In genomic region chr6:89082439-89082838, GRCh38 we compare ENCODE assay signal across 8 cellular contexts. TPM values are rescaled to one million over a fixed set of nuclear protein-coding genes. Genes with fewer than 3 reads are reported as not detected.
DNase-seq lines count a peak whose midpoint lies in the region; ATAC-seq and TF ChIP-seq lines count a peak whose summit lies in the region.

No MANE protein-coding gene starts in this region.

- H3K36me3 Mint-ChIP-seq in activated CD4-positive, alpha-beta memory T cell treated with anti-CD3 and anti-CD28 coated beads, Interleukin-2, amount 10 ng/mL, durations not matched to agents 7 days and 5 days (ENCODE audit: low read depth): peaks cover 49% of the 10 kb centered on the region

- no peaks in the 10 kb centered on the region for H3K9me3 ChIP-seq in hepatocyte (ENCODE audit: low read depth)
- no peaks in the 10 kb centered on the region for H3K9me3 ChIP-seq in skeletal muscle satellite cell (replicated peaks; ENCODE audit: low read length)

- no peaks in the 10 kb centered on the region for H3K36me3 ChIP-seq in hepatocyte (replicated peaks; ENCODE audit: insufficient read depth, low read depth)
- peaks cover 31% of the 10 kb centered on the region for H3K36me3 ChIP-seq in skeletal muscle satellite cell (ENCODE audit: insufficient read depth, low read length)

- peaks cover 56% of the 10 kb centered on the region for H4K20me1 ChIP-seq in hepatocyte (ENCODE audit: insufficient read depth, poor library complexity, severe bottlenecking)

- no peaks in the 10 kb centered on the region for H3K9me2 ChIP-seq in hepatocyte (replicated peaks; ENCODE audit: insufficient read depth)

- no peak overlapping the region for H2AFZ ChIP-seq in hepatocyte

- CTCF ChIA-PET in activated CD4-positive, alpha-beta memory T cell treated with anti-CD3 and anti-CD28 coated beads, Interleukin-2, amount 10 ng/mL, durations not matched to agents 7 days and 5 days (lab: Charles Lee): interaction anchor here (0.9 to 2.0 kb wide), 3 partner anchors 10 to 289 kb away, joined by 3 to 8 read pairs (median 5); no protein-coding TSS in a partner anchor

- H3K4me1 ChIP-seq in hepatocyte (ENCODE audit: insufficient read depth) (peaks cover 21% of the 10 kb centered on the region), skeletal muscle satellite cell (ENCODE audit: control insufficient read depth, insufficient read depth, low read length) (peaks cover 19% of the 10 kb centered on the region)

- TF ChIP-seq CTCF in GM13977 (IDR thresholded peaks at IDR 0.05; ENCODE audit: extremely low read depth, insufficient read depth, missing control alignments) (no peak), hepatocyte (IDR thresholded peaks at IDR 0.05; ENCODE audit: poor library complexity) (no peak)

- peak overlapping the region; percentile 82 for H3K4me3 Mint-ChIP-seq in activated CD4-positive, alpha-beta memory T cell treated with anti-CD3 and anti-CD28 coated beads, Interleukin-2, amount 10 ng/mL, durations not matched to agents 7 days and 5 days

- H3K79me2 ChIP-seq in hepatocyte: peaks cover 54% of the 10 kb centered on the region

- DNase-seq in A172 (ENCODE audit: low spot score): peak; percentile 9
- DNase-seq in GM13977 (ENCODE audit: low spot score): peak; percentile 31
- no peak for DNase-seq in activated CD4-positive, alpha-beta memory T cell treated with anti-CD3 and anti-CD28 coated beads, Interleukin-2, amount 10 ng/mL, durations not matched to agents 7 days and 5 days
- DNase-seq in hepatocyte (ENCODE audit: low spot score): peak; percentile 32
- DNase-seq in NCI-H1694 treated with DMSO at 0.1 percent for 48 hours (lab: John Stamatoyannopoulos, UW): no peak
- DNase-seq in NCI-H2196 (lab: John Stamatoyannopoulos, UW; ENCODE audit: unreplicated experiment): no peak

- H3K27ac Mint-ChIP-seq in activated CD4-positive, alpha-beta memory T cell treated with anti-CD3 and anti-CD28 coated beads, Interleukin-2, amount 10 ng/mL, durations not matched to agents 7 days and 5 days: peak overlapping the region; percentile 78

- H3K27ac ChIP-seq in hepatocyte: peak overlapping the region; percentile 100

- in situ Hi-C loops in GM13977 (cut with MboI; ENCODE audit: low pct_unique_long_range_greater_than_20kb, low sequenced_read_pairs, unreplicated experiment): no loop called here

- H3K27me3 Mint-ChIP-seq in activated CD4-positive, alpha-beta memory T cell treated with anti-CD3 and anti-CD28 coated beads, Interleukin-2, amount 10 ng/mL, durations not matched to agents 7 days and 5 days: no peaks in the 10 kb centered on the region

- H3K4me1 Mint-ChIP-seq in activated CD4-positive, alpha-beta memory T cell treated with anti-CD3 and anti-CD28 coated beads, Interleukin-2, amount 10 ng/mL, durations not matched to agents 7 days and 5 days: peaks cover 34% of the 10 kb centered on the region

- H3K9me3 Mint-ChIP-seq in activated CD4-positive, alpha-beta memory T cell treated with anti-CD3 and anti-CD28 coated beads, Interleukin-2, amount 10 ng/mL, durations not matched to agents 7 days and 5 days: no peaks in the 10 kb centered on the region

- H3K4me2 ChIP-seq in hepatocyte: peak overlapping the region; percentile 79
- H3K4me2 ChIP-seq in skeletal muscle satellite cell (ENCODE audit: low read length): peak overlapping the region; percentile 87

- H3K4me3 ChIP-seq in hepatocyte: peak overlapping the region; percentile 66
- peak overlapping the region; percentile 97 for H3K4me3 ChIP-seq in skeletal muscle satellite cell (ENCODE audit: low read length)

- WGBS in hepatocyte (ENCODE audit: low lambda C conversion rate, missing lambda C conversion rate): under 1% methylated on average over 11 of the region's 11 CpGs

- POLR2A ChIA-PET in activated CD4-positive, alpha-beta memory T cell treated with anti-CD3 and anti-CD28 coated beads, Interleukin-2, amount 10 ng/mL, durations not matched to agents 7 days and 5 days (lab: Charles Lee): interaction anchor here (0.7 to 9.9 kb wide), 12 partner anchors 11 to 1214 kb away, joined by 3 to 178 read pairs (median 15); partner anchors contain the start of genes BACH2, PM20D2, RNGTT and SRSF12

- no peak for ATAC-seq in HG03521 (IDR thresholded peaks at IDR 0.05; ENCODE audit: unreplicated experiment)

- H3K9ac ChIP-seq in skeletal muscle satellite cell (ENCODE audit: low read depth, low read length): peak overlapping the region; percentile 97

- H3K27me3 ChIP-seq in hepatocyte (no peaks in the 10 kb centered on the region), skeletal muscle satellite cell (ENCODE audit: control insufficient read depth, insufficient read depth, low read length) (no peaks in the 10 kb centered on the region)

RNA-seq across cellular contexts. Expression of gene PNRC1, which starts 1.9 kb away (rescaled TPM):
- total RNA-seq in A172 (2014; rRNA removed; shearing (Covaris generic)): 10.9 and 15.3 TPM in 2 replicates
- 100 to 1,000 TPM; 130 to 131 TPM for total RNA-seq in activated CD4-positive, alpha-beta memory T cell treated with anti-CD3 and anti-CD28 coated beads, Interleukin-2, amount 10 ng/mL, durations not matched to agents 7 days and 5 days
- total RNA-seq in hepatocyte: 159 and 181 TPM in 2 replicates
- 226 and 234 TPM in 2 replicates for polyA plus RNA-seq in hepatocyte
- 50.5 and 54.8 TPM in 2 replicates for total RNA-seq in skeletal muscle satellite cell (2012; rRNA removed)

RNA-seq across cellular contexts. Expression of gene SRSF12, which starts 35.4 kb away (rescaled TPM):
- total RNA-seq in A172 (2014; rRNA removed; shearing (Covaris generic)): 0.10 and 0.34 TPM in 2 replicates
- total RNA-seq in activated CD4-positive, alpha-beta memory T cell treated with anti-CD3 and anti-CD28 coated beads, Interleukin-2, amount 10 ng/mL, durations not matched to agents 7 days and 5 days: not detected
- 5.7 and 7.3 TPM in 2 replicates for total RNA-seq in hepatocyte
- 5.6 and 7.6 TPM in 2 replicates for polyA plus RNA-seq in hepatocyte
- under 0.01 and 0.22 TPM in 2 replicates for total RNA-seq in skeletal muscle satellite cell (2012; rRNA removed)

Comparison
In these comparisons a context has a peak if more than half of its experiments do, and no peak if none do; other contexts are left out.
1. DNase-seq: peak in A172 (single experiment), GM13977 (single experiment) and hepatocyte (single experiment); none in activated CD4-positive, alpha-beta memory T cell treated with anti-CD3 and anti-CD28 coated beads, Interleukin-2, amount 10 ng/mL, durations not matched to agents 7 days and 5 days (single experiment), NCI-H1694 treated with DMSO at 0.1 percent for 48 hours (single experiment) and NCI-H2196 (single experiment).